ENCODE assay signal across 29 cellular contexts in the genomic region with DNA sequence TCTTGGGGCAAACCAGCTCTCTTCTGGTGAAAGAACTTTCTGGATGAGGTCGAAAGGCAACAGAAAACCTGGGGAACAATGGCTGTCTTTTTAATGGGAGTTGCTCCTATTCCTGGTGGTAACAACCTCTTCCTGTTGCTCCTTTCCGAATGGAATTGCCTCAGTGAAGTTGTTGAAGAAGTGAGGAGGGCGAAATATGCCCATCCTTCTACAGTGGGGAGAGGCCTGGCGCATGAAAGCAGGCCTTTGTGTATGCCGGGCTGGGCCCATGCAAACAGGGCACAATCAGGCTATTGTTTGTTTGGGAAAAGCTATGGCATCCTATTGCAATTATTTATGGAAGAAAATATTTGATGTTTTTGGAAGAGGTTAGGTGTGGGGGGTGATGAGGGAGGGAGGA.
DNase-seq lines count a peak whose midpoint lies in the region; ATAC-seq, FAIRE-seq and TF ChIP-seq lines count a peak whose summit lies in the region.
"Had no signal": no experiment of that assay in that cellular context is flagged by ENCODE, and none has a peak within 500 bp of the region (broad histone marks: within the 10 kb centered on the region; RNA-seq: fewer than 3 reads in every experiment).

No MANE protein-coding gene starts in this region.

- FAIRE-seq in A549 (lab: Jason Lieb, UNC), result no peak
- peak; percentile 4 for FAIRE-seq in endothelial cell of umbilical vein (lab: Jason Lieb, UNC)
- FAIRE-seq in D721Med (lab: Jason Lieb, UNC), result no peak
- FAIRE-seq: GM19239, small intestine had no signal

- no peaks in the 10 kb centered on the region for H3K9me1 ChIP-seq in endothelial cell of umbilical vein (replicated peaks; ENCODE audit: control insufficient read depth, extremely low read depth, insufficient read depth, low read length)

- H3K4me2 ChIP-seq in A549 (no peak overlapping the region), endothelial cell of umbilical vein (ENCODE audit: insufficient read depth, low read length) (no peak overlapping the region), osteoblast (ENCODE audit: insufficient read depth, low read length) (no peak overlapping the region)

- H3K36me3 ChIP-seq in endothelial cell of umbilical vein (ENCODE audit: control insufficient read depth in 2 of 2, extremely low read depth in 1 of 2, insufficient read depth in 2 of 2, low read length in 2 of 2), result no peaks in the 10 kb centered on the region
- no peaks in the 10 kb centered on the region for H3K36me3 ChIP-seq in osteoblast (ENCODE audit: insufficient read depth, low read length)
- H3K36me3 ChIP-seq: heart left ventricle, left lung, thyroid gland had no signal

- no peak overlapping the region for H3K4me3 Mint-ChIP-seq in activated CD4-positive, alpha-beta memory T cell treated with anti-CD3 and anti-CD28 coated beads, Interleukin-2, amount 10 ng/mL, durations not matched to agents 7 days and 5 days
- H3K4me3 Mint-ChIP-seq: activated CD4-positive, alpha-beta T cell treated with anti-CD3 and anti-CD28 coated beads, Interleukin-2, amount 10 ng/mL, durations not matched to agents 24 days and 14 days; activated T-helper 1 cell treated with anti-CD3 and anti-CD28 coated beads, Interleukin-12 subunit alpha, Interleukin-12 subunit beta, Interleukin-2, Interleukin-4 antibody, amounts not matched to agents 30 ng/mL and 10 ng/mL and 1 ng/mL, durations not matched to agents 14 hours and 24 hours and 36 hours; GM23338; IgD-negative memory B cell; mesothelial cell of epicardium; natural killer cell treated with Interleukin-12 subunit alpha and Interleukin-12 subunit beta and Interleukin-15 and Interleukin-18, amount 100 ng/mL, for 72 hours; stimulated activated memory B cell treated with anti-CD40 and anti-IgM and Interleukin-4, amounts not matched to agents 10 μg/mL and 1 μg/mL and 100 μg/mL, for 72 hours; T-helper 17 cell had no signal

- intact Hi-C loops in endothelial cell of umbilical vein (cut with micrococcal nuclease), result no loop called here

- dilution Hi-C loops in endothelial cell of umbilical vein (cut with MboI; ENCODE audit: extremely low pct_ligation_motif_present, low sequenced_read_pairs), result no loop called here

- no peaks in the 10 kb centered on the region for H3K27me3 ChIP-seq in endothelial cell of umbilical vein (ENCODE audit: control insufficient read depth in 2 of 2, insufficient read depth in 2 of 2, low read length in 2 of 2)
- H3K27me3 ChIP-seq in osteoblast (ENCODE audit: insufficient read depth, low read length), result no peaks in the 10 kb centered on the region
- H3K27me3 ChIP-seq: BE2C, heart left ventricle, left lung, thyroid gland had no signal

- no peak for TF ChIP-seq POLR2A in A549 (IDR thresholded peaks at IDR 0.05; ENCODE audit: low read length)
- no peak for TF ChIP-seq POLR2A in endothelial cell of umbilical vein (IDR thresholded peaks at IDR 0.05; ENCODE audit: low read depth, low read length)

- no peaks in the 10 kb centered on the region for H4K20me1 ChIP-seq in endothelial cell of umbilical vein (replicated peaks; ENCODE audit: control insufficient read depth, extremely low read depth, insufficient read depth, low read length)
- H4K20me1 ChIP-seq in osteoblast (ENCODE audit: insufficient read depth, low read length), result peaks cover 28% of the 10 kb centered on the region

- no peaks in the 10 kb centered on the region for H3K4me1 Mint-ChIP-seq in activated CD4-positive, alpha-beta memory T cell treated with anti-CD3 and anti-CD28 coated beads, Interleukin-2, amount 10 ng/mL, durations not matched to agents 7 days and 5 days
- H3K4me1 Mint-ChIP-seq: activated CD4-positive, alpha-beta T cell treated with anti-CD3 and anti-CD28 coated beads, Interleukin-2, amount 10 ng/mL, durations not matched to agents 24 days and 14 days; IgD-negative memory B cell; stimulated activated memory B cell treated with anti-CD40 and anti-IgM and Interleukin-4, amounts not matched to agents 10 μg/mL and 1 μg/mL and 100 μg/mL, for 72 hours; T-helper 17 cell had no signal

- ATAC-seq in A549 (no peak), HG02642 (IDR thresholded peaks at IDR 0.05; ENCODE audit: poor library complexity, unreplicated experiment) (no peak)
- ATAC-seq: activated naive CD4-positive, alpha-beta T cell treated with anti-CD3 and anti-CD28 coated beads, Interleukin-2, amount 50 U/mL, for 72 hours; GM23338; heart left ventricle; left lung; natural killer cell treated with Interleukin-12 subunit alpha and Interleukin-12 subunit beta and Interleukin-15 and Interleukin-18, amount 100 ng/mL, for 72 hours; psoas muscle; stimulated activated memory B cell treated with anti-CD40 and anti-IgM and Interleukin-4, amounts not matched to agents 10 μg/mL and 1 μg/mL and 100 μg/mL, for 72 hours; T-helper 17 cell had no signal

- no peaks in the 10 kb centered on the region for H3K9me3 Mint-ChIP-seq in activated CD4-positive, alpha-beta memory T cell treated with anti-CD3 and anti-CD28 coated beads, Interleukin-2, amount 10 ng/mL, durations not matched to agents 7 days and 5 days
- H3K9me3 Mint-ChIP-seq: mesothelial cell of epicardium; natural killer cell treated with Interleukin-12 subunit alpha and Interleukin-12 subunit beta and Interleukin-15 and Interleukin-18, amount 100 ng/mL, for 72 hours had no signal

- no peak overlapping the region for H3K4me3 ChIP-seq in A549
- H3K4me3 ChIP-seq in endothelial cell of umbilical vein (replicated peaks in 1 of 3; ENCODE audit: insufficient read depth in 1 of 3, low read depth in 1 of 3, low read length in 3 of 3), result no peak overlapping the region
- no peak overlapping the region for H3K4me3 ChIP-seq in osteoblast (ENCODE audit: insufficient read depth, low read length)
- H3K4me3 ChIP-seq: coronary artery, GM23338, heart left ventricle, left lung, psoas muscle, thyroid gland had no signal

- H3K9ac ChIP-seq in endothelial cell of umbilical vein (replicated peaks; ENCODE audit: extremely low read depth, insufficient read depth, low read length), result no peak overlapping the region

- TF ChIP-seq CTCF in A549 (IDR thresholded peaks at IDR 0.05) (no peak), endothelial cell of umbilical vein (IDR thresholded peaks at IDR 0.05; ENCODE audit: extremely low read depth in 1 of 2, insufficient read depth in 1 of 2, low read depth in 1 of 2, low read length in 2 of 2) (no peak), osteoblast (IDR thresholded peaks at IDR 0.05; ENCODE audit: extremely low read depth, low read depth, low read length) (no peak), D721Med (IDR thresholded peaks at IDR 0.05; ENCODE audit: insufficient read depth, missing control alignments) (no peak)

- WGBS in A549 (ENCODE audit: missing lambda C conversion rate), result 92% methylated on average over 5 of the region's 5 CpGs

- TF ChIP-seq RAD21 in A549 (conservative IDR thresholded peaks at IDR 0.05 in 1 of 2, IDR thresholded peaks at IDR 0.05 in 1 of 2), result no peak

- peaks cover 2% of the 10 kb centered on the region for H3K79me2 ChIP-seq in endothelial cell of umbilical vein (ENCODE audit: control insufficient read depth, insufficient read depth, low read length)
- H3K79me2 ChIP-seq in osteoblast (ENCODE audit: insufficient read depth, low read length), result peaks cover 57% of the 10 kb centered on the region

- TF ChIP-seq EP300 in A549 (IDR thresholded peaks at IDR 0.05), result no peak

- BruUV-seq in endothelial cell of umbilical vein (replicated peaks; lab: Mats Ljungman, UMichigan), result no TSS peak

- POLR2A ChIA-PET in A549 (lab: Yijun Ruan, JAX), result no interaction called here
- POLR2A ChIA-PET in endothelial cell of umbilical vein (lab: Charles Lee), result no interaction called here
- POLR2A ChIA-PET in activated CD4-positive, alpha-beta memory T cell treated with anti-CD3 and anti-CD28 coated beads, Interleukin-2, amount 10 ng/mL, durations not matched to agents 7 days and 5 days (lab: Charles Lee), result no interaction called here

- CTCF ChIA-PET in A549 (lab: Yijun Ruan, JAX) (interaction anchor here (1.2 to 1.8 kb wide), 2 partner anchors 22 to 89 kb away, joined by 4 to 5 read pairs; no protein-coding TSS in a partner anchor), endothelial cell of umbilical vein (lab: Charles Lee) (interaction anchor here (1.5 kb wide), 1 partner anchor 35 kb away, joined by 4 read pairs; no protein-coding TSS in a partner anchor)
- CTCF ChIA-PET in activated CD4-positive, alpha-beta memory T cell treated with anti-CD3 and anti-CD28 coated beads, Interleukin-2, amount 10 ng/mL, durations not matched to agents 7 days and 5 days (lab: Charles Lee), result interaction anchor here (1.2 kb wide), 1 partner anchor 36 kb away, joined by 3 read pairs; no protein-coding TSS in a partner anchor

- no peak overlapping the region for H2AFZ ChIP-seq in endothelial cell of umbilical vein (ENCODE audit: low read depth, low read length)
- no peak overlapping the region for H2AFZ ChIP-seq in osteoblast (ENCODE audit: low read length)
- H2AFZ ChIP-seq: GM23338 had no signal

- H3K36me3 Mint-ChIP-seq in activated CD4-positive, alpha-beta memory T cell treated with anti-CD3 and anti-CD28 coated beads, Interleukin-2, amount 10 ng/mL, durations not matched to agents 7 days and 5 days (ENCODE audit: low read depth), result no peaks in the 10 kb centered on the region
- H3K36me3 Mint-ChIP-seq: natural killer cell treated with Interleukin-12 subunit alpha and Interleukin-12 subunit beta and Interleukin-15 and Interleukin-18, amount 100 ng/mL, for 72 hours; stimulated activated memory B cell treated with anti-CD40 and anti-IgM and Interleukin-4, amounts not matched to agents 10 μg/mL and 1 μg/mL and 100 μg/mL, for 72 hours had no signal

- DNase-seq in A549 (ENCODE audit: low read depth in 1 of 2, low spot score in 1 of 2) (no peak), SW480 (ENCODE audit: low spot score) (peak; percentile 80), endothelial cell of umbilical vein (ENCODE audit: low read depth, low spot score) (no peak), osteoblast (ENCODE audit: insufficient read length, low spot score, missing footprints) (peak; percentile 8), SIG-M5 (lab: John Stamatoyannopoulos, UW) (no peak), D721Med (ENCODE audit: insufficient read length, low spot score) (no peak)
- DNase-seq in activated CD4-positive, alpha-beta memory T cell treated with anti-CD3 and anti-CD28 coated beads, Interleukin-2, amount 10 ng/mL, durations not matched to agents 7 days and 5 days, result no peak
- DNase-seq: activated CD4-positive, alpha-beta T cell treated with anti-CD3 and anti-CD28 coated beads, Interleukin-2, amount 10 ng/mL, durations not matched to agents 24 days and 14 days; BE2C; heart left ventricle; left lung; NCI-H2081 treated with DMSO at 0.1 percent for 48 hours; NCI-H446; OCI-M1; psoas muscle; SHP77 treated with DMSO at 0.1 percent for 48 hours; small intestine; T-helper 17 cell; thyroid gland had no signal

- H3K4me1 ChIP-seq in A549 (peaks cover 6% of the 10 kb centered on the region; the same call in 1 of the 3 replicates), endothelial cell of umbilical vein (ENCODE audit: control insufficient read depth, extremely low read depth, insufficient read depth, low read length) (peaks cover 16% of the 10 kb centered on the region), osteoblast (ENCODE audit: insufficient read depth, low read length) (no peaks in the 10 kb centered on the region)
- H3K4me1 ChIP-seq: left lung, psoas muscle had no signal

- H3K27ac Mint-ChIP-seq in activated CD4-positive, alpha-beta memory T cell treated with anti-CD3 and anti-CD28 coated beads, Interleukin-2, amount 10 ng/mL, durations not matched to agents 7 days and 5 days, result no peak overlapping the region
- H3K27ac Mint-ChIP-seq: activated CD4-positive, alpha-beta T cell treated with anti-CD3 and anti-CD28 coated beads, Interleukin-2, amount 10 ng/mL, durations not matched to agents 24 days and 14 days; activated T-helper 1 cell treated with anti-CD3 and anti-CD28 coated beads, Interleukin-12 subunit alpha, Interleukin-12 subunit beta, Interleukin-2, Interleukin-4 antibody, amounts not matched to agents 30 ng/mL and 10 ng/mL and 1 ng/mL, durations not matched to agents 14 hours and 24 hours and 36 hours; mesothelial cell of epicardium; natural killer cell treated with Interleukin-12 subunit alpha and Interleukin-12 subunit beta and Interleukin-15 and Interleukin-18, amount 100 ng/mL, for 72 hours; stimulated activated memory B cell treated with anti-CD40 and anti-IgM and Interleukin-4, amounts not matched to agents 10 μg/mL and 1 μg/mL and 100 μg/mL, for 72 hours; T-helper 17 cell had no signal

- no peaks in the 10 kb centered on the region for H3K9me3 ChIP-seq in A549
- H3K9me3 ChIP-seq in endothelial cell of umbilical vein (replicated peaks; ENCODE audit: control insufficient read depth, insufficient read depth, low read length), result no peaks in the 10 kb centered on the region
- no peaks in the 10 kb centered on the region for H3K9me3 ChIP-seq in osteoblast (ENCODE audit: low read depth, low read length)
- H3K9me3 ChIP-seq: BE2C, left lung, psoas muscle, thyroid gland had no signal

- no peaks in the 10 kb centered on the region for H3K27me3 Mint-ChIP-seq in activated CD4-positive, alpha-beta memory T cell treated with anti-CD3 and anti-CD28 coated beads, Interleukin-2, amount 10 ng/mL, durations not matched to agents 7 days and 5 days
- H3K27me3 Mint-ChIP-seq: activated CD4-positive, alpha-beta T cell treated with anti-CD3 and anti-CD28 coated beads, Interleukin-2, amount 10 ng/mL, durations not matched to agents 24 days and 14 days; IgD-negative memory B cell; natural killer cell treated with Interleukin-12 subunit alpha and Interleukin-12 subunit beta and Interleukin-15 and Interleukin-18, amount 100 ng/mL, for 72 hours; stimulated activated memory B cell treated with anti-CD40 and anti-IgM and Interleukin-4, amounts not matched to agents 10 μg/mL and 1 μg/mL and 100 μg/mL, for 72 hours; T-helper 17 cell had no signal

- H3K27ac ChIP-seq in A549, result 0 out of 6 replicates have a peak overlapping the region, but pooled peaks of 1 of the 2 experiments have one; percentile 11
- H3K27ac ChIP-seq in endothelial cell of umbilical vein (ENCODE audit: insufficient read depth, low read depth, low read length), result no peak overlapping the region
- no peak overlapping the region for H3K27ac ChIP-seq in osteoblast (ENCODE audit: low read depth, low read length)
- H3K27ac ChIP-seq: coronary artery, heart left ventricle, left lung, psoas muscle, thyroid gland had no signal

Comparison
In these comparisons a context has a peak if more than half of its experiments do, and no peak if none do; other contexts are left out.
1. DNase-seq: peak in SW480 (single experiment) and osteoblast (single experiment); none in A549 (0 of 2), endothelial cell of umbilical vein (single experiment), SIG-M5 (single experiment), D721Med (single experiment) and activated CD4-positive, alpha-beta memory T cell treated with anti-CD3 and anti-CD28 coated beads, Interleukin-2, amount 10 ng/mL, durations not matched to agents 7 days and 5 days (single experiment).